Comparison of ENCODE assay signal across 1 cellular context in the genomic region with DNA sequence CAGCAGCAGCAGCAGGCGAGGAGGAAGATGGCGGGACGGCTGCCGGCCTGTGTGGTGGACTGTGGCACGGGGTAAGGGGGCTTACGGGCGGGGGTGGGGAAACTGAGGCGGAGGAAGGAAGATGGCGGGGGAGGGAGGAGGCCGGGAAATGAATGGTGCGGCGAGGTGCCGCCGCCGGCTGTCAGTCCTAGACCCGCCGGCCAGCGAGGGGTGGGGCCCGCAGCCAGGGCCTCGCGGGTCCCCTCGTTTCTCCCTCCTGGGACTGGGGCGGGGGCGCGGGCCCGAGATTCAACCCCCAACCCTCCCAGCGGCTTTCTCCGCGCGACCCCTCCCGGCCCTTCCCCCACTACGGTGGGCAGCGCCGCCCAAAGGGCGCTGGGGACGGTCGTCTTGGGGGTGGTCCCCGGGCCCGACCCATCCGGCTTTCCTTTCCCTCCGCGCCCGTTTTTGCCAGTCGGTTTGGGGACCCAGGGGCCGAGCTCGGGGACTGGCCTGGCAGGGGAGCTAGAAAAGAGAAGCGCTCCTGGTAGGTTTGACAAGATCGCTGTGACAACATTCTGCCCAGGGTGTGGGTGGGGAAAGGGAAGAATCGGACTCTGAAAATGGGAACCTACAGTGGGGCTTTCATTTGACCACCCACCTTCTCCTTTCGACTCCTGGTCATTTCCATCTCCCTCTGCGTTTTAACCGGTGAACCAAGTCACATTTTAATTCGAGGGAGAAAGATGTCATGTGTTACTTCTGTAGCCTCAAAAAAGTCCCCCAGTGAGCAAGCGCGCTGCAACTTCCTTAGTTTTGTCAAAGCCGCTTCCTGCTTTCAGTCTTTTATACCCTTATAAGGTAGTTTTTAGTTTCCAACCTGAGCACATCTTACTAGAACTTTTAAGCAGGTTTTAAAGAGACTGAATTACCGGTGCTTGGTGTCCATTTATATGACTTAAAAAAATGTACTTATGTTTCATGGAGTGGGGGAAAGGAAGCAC.
TF ChIP-seq lines count a peak whose summit lies in the region.

No MANE protein-coding gene starts in this region.

TF ChIP-seq in K562, 482 proteins besides CTCF, POLR2A, EP300 and RAD21 (continued from another document and continues in another):
- TF ChIP-seq, protein P1, sequence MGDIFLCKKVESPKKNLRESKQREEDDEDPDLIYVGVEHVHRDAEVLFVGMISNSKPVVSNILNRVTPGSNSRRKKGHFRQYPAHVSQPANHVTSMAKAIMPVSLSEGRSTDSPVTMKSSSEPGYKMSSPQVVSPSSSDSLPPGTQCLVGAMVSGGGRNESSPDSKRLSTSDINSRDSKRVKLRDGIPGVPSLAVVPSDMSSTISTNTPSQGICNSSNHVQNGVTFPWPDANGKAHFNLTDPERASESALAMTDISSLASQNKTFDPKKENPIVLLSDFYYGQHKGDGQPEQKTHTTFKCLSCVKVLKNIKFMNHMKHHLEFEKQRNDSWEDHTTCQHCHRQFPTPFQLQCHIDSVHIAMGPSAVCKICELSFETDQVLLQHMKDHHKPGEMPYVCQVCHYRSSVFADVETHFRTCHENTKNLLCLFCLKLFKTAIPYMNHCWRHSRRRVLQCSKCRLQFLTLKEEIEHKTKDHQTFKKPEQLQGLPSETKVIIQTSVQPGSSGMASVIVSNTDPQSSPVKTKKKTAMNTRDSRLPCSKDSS (IDR thresholded peaks at IDR 0.05; ENCODE audit: low read depth, partially characterized antibody), result no peak
- TF ChIP-seq FOXA3 (CRISPR knock-in tag; conservative IDR thresholded peaks at IDR 0.05 in 1 of 2, IDR thresholded peaks at IDR 0.05 in 1 of 2), result no peak; a peak in 1 of 4 replicates
- TF ChIP-seq HDGF (IDR thresholded peaks at IDR 0.05), result no peak
- TF ChIP-seq, protein P2, sequence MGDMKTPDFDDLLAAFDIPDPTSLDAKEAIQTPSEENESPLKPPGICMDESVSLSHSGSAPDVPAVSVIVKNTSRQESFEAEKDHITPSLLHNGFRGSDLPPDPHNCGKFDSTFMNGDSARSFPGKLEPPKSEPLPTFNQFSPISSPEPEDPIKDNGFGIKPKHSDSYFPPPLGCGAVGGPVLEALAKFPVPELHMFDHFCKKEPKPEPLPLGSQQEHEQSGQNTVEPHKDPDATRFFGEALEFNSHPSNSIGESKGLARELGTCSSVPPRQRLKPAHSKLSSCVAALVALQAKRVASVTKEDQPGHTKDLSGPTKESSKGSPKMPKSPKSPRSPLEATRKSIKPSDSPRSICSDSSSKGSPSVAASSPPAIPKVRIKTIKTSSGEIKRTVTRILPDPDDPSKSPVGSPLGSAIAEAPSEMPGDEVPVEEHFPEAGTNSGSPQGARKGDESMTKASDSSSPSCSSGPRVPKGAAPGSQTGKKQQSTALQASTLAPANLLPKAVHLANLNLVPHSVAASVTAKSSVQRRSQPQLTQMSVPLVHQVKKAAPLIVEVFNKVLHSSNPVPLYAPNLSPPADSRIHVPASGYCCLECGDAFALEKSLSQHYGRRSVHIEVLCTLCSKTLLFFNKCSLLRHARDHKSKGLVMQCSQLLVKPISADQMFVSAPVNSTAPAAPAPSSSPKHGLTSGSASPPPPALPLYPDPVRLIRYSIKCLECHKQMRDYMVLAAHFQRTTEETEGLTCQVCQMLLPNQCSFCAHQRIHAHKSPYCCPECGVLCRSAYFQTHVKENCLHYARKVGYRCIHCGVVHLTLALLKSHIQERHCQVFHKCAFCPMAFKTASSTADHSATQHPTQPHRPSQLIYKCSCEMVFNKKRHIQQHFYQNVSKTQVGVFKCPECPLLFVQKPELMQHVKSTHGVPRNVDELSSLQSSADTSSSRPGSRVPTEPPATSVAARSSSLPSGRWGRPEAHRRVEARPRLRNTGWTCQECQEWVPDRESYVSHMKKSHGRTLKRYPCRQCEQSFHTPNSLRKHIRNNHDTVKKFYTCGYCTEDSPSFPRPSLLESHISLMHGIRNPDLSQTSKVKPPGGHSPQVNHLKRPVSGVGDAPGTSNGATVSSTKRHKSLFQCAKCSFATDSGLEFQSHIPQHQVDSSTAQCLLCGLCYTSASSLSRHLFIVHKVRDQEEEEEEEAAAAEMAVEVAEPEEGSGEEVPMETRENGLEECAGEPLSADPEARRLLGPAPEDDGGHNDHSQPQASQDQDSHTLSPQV (IDR thresholded peaks at IDR 0.05), result 0 out of 2 replicates have a peak, but pooled peaks have one; percentile 34
- no peak for TF ChIP-seq CAMTA2 (CRISPR knock-in tag; conservative IDR thresholded peaks at IDR 0.05)
- TF ChIP-seq PTTG1 (tag; IDR thresholded peaks at IDR 0.05; ENCODE audit: low read depth), result no peak
- peak; percentile 31; the same call in 1 of the 2 replicates for TF ChIP-seq LCOR (CRISPR knock-in tag; IDR thresholded peaks at IDR 0.05)
- TF ChIP-seq CBFB (CRISPR knock-in tag; IDR thresholded peaks at IDR 0.05), result no peak
- TF ChIP-seq SMAD3 (CRISPR knock-in tag; conservative IDR thresholded peaks at IDR 0.05), result no peak
- peak; percentile 41; the same call in 1 of the 2 replicates for TF ChIP-seq TAF7 (tag; IDR thresholded peaks at IDR 0.05)
- peak; percentile 41; the same call in 1 of the 2 replicates for TF ChIP-seq PML (IDR thresholded peaks at IDR 0.05; ENCODE audit: low read length)
- peak; percentile 68; the same call in 1 of the 2 replicates for TF ChIP-seq GTF2E2 (tag; IDR thresholded peaks at IDR 0.05)
- no peak for TF ChIP-seq ATF1 (CRISPR knock-in tag; IDR thresholded peaks at IDR 0.05)
- TF ChIP-seq ATF1 (tag; IDR thresholded peaks at IDR 0.05), result no peak
- TF ChIP-seq, protein P3, sequence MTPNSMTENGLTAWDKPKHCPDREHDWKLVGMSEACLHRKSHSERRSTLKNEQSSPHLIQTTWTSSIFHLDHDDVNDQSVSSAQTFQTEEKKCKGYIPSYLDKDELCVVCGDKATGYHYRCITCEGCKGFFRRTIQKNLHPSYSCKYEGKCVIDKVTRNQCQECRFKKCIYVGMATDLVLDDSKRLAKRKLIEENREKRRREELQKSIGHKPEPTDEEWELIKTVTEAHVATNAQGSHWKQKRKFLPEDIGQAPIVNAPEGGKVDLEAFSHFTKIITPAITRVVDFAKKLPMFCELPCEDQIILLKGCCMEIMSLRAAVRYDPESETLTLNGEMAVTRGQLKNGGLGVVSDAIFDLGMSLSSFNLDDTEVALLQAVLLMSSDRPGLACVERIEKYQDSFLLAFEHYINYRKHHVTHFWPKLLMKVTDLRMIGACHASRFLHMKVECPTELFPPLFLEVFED (CRISPR knock-in tag; conservative IDR thresholded peaks at IDR 0.05), result peak; percentile 75; the same call in 1 of the 2 replicates
- TF ChIP-seq, protein P4, sequence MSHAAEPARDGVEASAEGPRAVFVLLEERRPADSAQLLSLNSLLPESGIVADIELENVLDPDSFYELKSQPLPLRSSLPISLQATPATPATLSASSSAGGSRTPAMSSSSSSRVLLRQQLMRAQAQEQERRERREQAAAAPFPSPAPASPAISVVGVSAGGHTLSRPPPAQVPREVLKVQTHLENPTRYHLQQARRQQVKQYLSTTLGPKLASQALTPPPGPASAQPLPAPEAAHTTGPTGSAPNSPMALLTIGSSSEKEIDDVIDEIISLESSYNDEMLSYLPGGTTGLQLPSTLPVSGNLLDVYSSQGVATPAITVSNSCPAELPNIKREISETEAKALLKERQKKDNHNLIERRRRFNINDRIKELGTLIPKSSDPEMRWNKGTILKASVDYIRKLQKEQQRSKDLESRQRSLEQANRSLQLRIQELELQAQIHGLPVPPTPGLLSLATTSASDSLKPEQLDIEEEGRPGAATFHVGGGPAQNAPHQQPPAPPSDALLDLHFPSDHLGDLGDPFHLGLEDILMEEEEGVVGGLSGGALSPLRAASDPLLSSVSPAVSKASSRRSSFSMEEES (CRISPR knock-in tag; IDR thresholded peaks at IDR 0.05), result 0 out of 2 replicates have a peak, but pooled peaks have one; percentile 2
- TF ChIP-seq BRD4 (IDR thresholded peaks at IDR 0.05), result peak; percentile 93
- no peak for TF ChIP-seq SNIP1 (IDR thresholded peaks at IDR 0.05; ENCODE audit: low read depth)
- TF ChIP-seq MEF2A (IDR thresholded peaks at IDR 0.05; ENCODE audit: control insufficient read depth, low read depth, low read length), result no peak
- TF ChIP-seq NRF1 (conservative IDR thresholded peaks at IDR 0.05 in 1 of 2, IDR thresholded peaks at IDR 0.05 in 1 of 2), result peak; percentile 82 to 83
- TF ChIP-seq POLR2AphosphoS2 (IDR thresholded peaks at IDR 0.05; ENCODE audit: low read length), result peak; percentile 51
- TF ChIP-seq, protein P5, sequence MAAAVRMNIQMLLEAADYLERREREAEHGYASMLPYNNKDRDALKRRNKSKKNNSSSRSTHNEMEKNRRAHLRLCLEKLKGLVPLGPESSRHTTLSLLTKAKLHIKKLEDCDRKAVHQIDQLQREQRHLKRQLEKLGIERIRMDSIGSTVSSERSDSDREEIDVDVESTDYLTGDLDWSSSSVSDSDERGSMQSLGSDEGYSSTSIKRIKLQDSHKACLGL (CRISPR knock-in tag; IDR thresholded peaks at IDR 0.05; ENCODE audit: borderline replicate concordance, poor library complexity, severe bottlenecking), result no peak
- TF ChIP-seq GTF2A2 (tag; IDR thresholded peaks at IDR 0.05), result no peak
- TF ChIP-seq BRD9 (IDR thresholded peaks at IDR 0.05; ENCODE audit: low read depth, partially characterized antibody), result peak; percentile 14
- no peak for TF ChIP-seq ZNF263 (CRISPR knock-in tag; IDR thresholded peaks at IDR 0.05; ENCODE audit: borderline replicate concordance)
- peak; percentile 33 for TF ChIP-seq SP1 (CRISPR knock-in tag; IDR thresholded peaks at IDR 0.05)
- peak; percentile 50 for TF ChIP-seq ASH1L (IDR thresholded peaks at IDR 0.05; ENCODE audit: borderline replicate concordance, low read depth, partially characterized antibody)
- no peak for TF ChIP-seq ZNF75A (CRISPR knock-in tag; IDR thresholded peaks at IDR 0.05)
- no peak for TF ChIP-seq HNRNPL (IDR thresholded peaks at IDR 0.05; ENCODE audit: low read depth, low read length)
- no peak for TF ChIP-seq BDP1 (IDR thresholded peaks at IDR 0.05; ENCODE audit: insufficient read depth, insufficient read length)
- TF ChIP-seq ZNF239 (CRISPR knock-in tag; IDR thresholded peaks at IDR 0.05), result no peak
- TF ChIP-seq, protein P6, sequence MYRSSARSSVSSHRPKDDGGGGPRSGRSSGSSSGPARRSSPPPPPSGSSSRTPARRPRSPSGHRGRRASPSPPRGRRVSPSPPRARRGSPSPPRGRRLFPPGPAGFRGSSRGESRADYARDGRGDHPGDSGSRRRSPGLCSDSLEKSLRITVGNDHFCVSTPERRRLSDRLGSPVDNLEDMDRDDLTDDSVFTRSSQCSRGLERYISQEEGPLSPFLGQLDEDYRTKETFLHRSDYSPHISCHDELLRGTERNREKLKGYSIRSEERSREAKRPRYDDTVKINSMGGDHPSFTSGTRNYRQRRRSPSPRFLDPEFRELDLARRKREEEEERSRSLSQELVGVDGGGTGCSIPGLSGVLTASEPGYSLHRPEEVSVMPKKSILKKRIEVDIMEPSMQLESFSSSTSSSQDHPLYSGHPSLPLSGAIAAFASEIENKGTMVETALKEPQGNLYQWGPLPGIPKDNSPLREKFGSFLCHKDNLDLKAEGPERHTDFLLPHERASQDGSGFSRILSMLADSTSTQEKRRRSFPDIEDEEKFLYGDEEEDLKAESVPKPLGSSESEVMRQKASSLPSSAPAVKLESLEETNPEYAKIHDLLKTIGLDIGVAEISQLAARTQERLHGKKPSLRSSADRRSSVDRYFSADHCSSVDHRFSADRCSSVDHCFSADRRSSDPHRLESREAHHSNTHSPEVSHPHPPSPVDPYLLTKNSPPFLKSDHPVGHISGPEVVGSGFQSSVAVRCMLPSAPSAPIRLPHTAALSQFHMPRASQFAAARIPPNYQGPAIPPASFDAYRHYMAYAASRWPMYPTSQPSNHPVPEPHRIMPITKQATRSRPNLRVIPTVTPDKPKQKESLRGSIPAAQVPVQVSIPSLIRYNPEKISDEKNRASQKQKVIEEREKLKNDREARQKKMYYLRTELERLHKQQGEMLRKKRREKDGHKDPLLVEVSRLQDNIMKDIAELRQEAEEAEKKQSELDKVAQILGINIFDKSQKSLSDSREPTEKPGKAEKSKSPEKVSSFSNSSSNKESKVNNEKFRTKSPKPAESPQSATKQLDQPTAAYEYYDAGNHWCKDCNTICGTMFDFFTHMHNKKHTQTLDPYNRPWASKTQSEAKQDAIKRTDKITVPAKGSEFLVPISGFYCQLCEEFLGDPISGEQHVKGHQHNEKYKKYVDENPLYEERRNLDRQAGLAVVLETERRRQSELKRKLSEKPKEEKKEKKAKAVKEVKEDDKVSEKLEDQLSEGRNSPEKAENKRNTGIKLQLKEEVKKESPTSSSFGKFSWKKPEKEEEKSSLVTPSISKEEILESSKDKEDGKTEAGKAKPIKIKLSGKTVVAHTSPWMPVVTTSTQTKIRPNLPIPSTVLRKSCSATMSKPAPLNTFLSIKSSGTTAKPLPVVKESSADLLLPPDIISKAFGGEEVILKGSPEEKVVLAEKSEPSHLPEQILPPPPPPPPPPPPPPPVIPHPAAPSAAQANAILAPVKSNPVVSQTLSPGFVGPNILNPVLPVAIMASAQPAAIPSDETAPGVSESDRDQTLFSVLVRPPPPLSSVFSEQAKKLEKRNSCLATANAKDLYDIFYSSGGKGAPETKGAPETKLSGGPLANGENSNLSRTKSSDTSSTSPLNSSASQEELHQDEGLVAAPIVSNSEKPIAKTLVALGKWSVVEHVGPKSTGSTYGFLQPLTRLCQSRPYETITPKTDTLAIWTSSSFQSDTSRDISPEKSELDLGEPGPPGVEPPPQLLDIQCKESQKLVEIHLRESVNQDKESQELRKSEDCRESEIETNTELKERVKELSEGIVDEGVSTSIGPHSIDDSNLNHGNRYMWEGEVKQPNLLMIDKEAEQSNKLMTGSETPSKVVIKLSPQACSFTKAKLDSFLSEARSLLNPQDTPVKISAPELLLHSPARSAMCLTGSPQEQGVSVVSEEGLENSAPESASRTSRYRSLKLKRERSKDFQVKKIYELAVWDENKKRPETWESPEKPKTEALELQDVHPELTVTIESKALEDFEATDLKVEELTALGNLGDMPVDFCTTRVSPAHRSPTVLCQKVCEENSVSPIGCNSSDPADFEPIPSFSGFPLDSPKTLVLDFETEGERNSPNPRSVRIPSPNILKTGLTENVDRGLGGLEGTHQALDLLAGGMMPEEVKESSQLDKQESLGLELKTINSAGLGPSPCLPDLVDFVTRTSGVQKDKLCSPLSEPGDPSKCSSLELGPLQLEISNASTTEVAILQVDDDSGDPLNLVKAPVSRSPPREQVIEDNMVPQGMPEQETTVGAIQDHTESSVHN (IDR thresholded peaks at IDR 0.05; ENCODE audit: borderline replicate concordance in 1 of 2, low read depth in 1 of 2), result no peak
- TF ChIP-seq, protein P7, sequence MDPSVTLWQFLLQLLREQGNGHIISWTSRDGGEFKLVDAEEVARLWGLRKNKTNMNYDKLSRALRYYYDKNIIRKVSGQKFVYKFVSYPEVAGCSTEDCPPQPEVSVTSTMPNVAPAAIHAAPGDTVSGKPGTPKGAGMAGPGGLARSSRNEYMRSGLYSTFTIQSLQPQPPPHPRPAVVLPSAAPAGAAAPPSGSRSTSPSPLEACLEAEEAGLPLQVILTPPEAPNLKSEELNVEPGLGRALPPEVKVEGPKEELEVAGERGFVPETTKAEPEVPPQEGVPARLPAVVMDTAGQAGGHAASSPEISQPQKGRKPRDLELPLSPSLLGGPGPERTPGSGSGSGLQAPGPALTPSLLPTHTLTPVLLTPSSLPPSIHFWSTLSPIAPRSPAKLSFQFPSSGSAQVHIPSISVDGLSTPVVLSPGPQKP (CRISPR knock-in tag; IDR thresholded peaks at IDR 0.05), result no peak
- no peak for TF ChIP-seq KDM5B (IDR thresholded peaks at IDR 0.05; ENCODE audit: insufficient replicate concordance, low read depth, low read length)
- TF ChIP-seq HDAC1 (IDR thresholded peaks at IDR 0.05), result 0 out of 4 replicates have a peak, but pooled peaks of 1 of the 2 experiments have one; percentile 30
- peak; percentile 49; the same call in 1 of the 2 replicates for TF ChIP-seq ZBTB17 (CRISPR knock-in tag; IDR thresholded peaks at IDR 0.05)
- peak; percentile 15 for TF ChIP-seq GABPB1 (CRISPR knock-in tag; IDR thresholded peaks at IDR 0.05)
- peak; percentile 83 for TF ChIP-seq TBP (optimal IDR thresholded peaks at IDR 0.05; ENCODE audit: low read depth, low read length)
- no peak for TF ChIP-seq ZNF644 (tag; IDR thresholded peaks at IDR 0.05; ENCODE audit: low read depth)
- TF ChIP-seq EP400 (IDR thresholded peaks at IDR 0.05), result peak; percentile 52
- TF ChIP-seq ZNF668 (CRISPR knock-in tag; IDR thresholded peaks at IDR 0.05), result no peak
